ENCODE assay signal across 18 cellular contexts in genomic region chr21:41705546-41706262, GRCh38.
DNase-seq lines count a peak whose midpoint lies in the region; ATAC-seq and TF ChIP-seq lines count a peak whose summit lies in the region.
"Had no signal": no experiment of that assay in that cellular context is flagged by ENCODE, and none has a peak within 500 bp of the region (broad histone marks: within the 10 kb centered on the region; RNA-seq: fewer than 3 reads in every experiment).

No MANE protein-coding gene starts in this region.

- H3F3A ChIP-seq in MM.1S (ENCODE audit: insufficient read depth, low read length), result no peaks in the 10 kb centered on the region

- H3K4me3 ChIP-seq in Peyer's patch (no peak overlapping the region), hepatocyte (no peak overlapping the region), MM.1S (ENCODE audit: low read length) (no peak overlapping the region)
- H3K4me3 ChIP-seq: BLaER1 treated with 17β-estradiol and CSF1 and Interleukin-3, amounts not matched to agents 10 nM and 100 nM had no signal

- H3K9ac ChIP-seq in MM.1S (ENCODE audit: low read length), result no peak overlapping the region
- H3K9ac ChIP-seq: BLaER1 treated with 17β-estradiol and CSF1 and Interleukin-3, amounts not matched to agents 10 nM and 100 nM; SK-N-SH had no signal

- H3K27ac ChIP-seq in Peyer's patch, result peak overlapping the region in 3 of 4 donors; percentile 67 to 90 (median 89)
- peak overlapping the region; percentile 88 for H3K27ac ChIP-seq in hepatocyte
- H3K27ac ChIP-seq in MM.1S (ENCODE audit: low read length), result no peak overlapping the region
- H3K27ac ChIP-seq: BLaER1 treated with 17β-estradiol and CSF1 and Interleukin-3, amounts not matched to agents 10 nM and 100 nM had no signal

- peak overlapping the region; percentile 11 for H3K4me3 Mint-ChIP-seq in Calu3 (ENCODE audit: low read depth, unreplicated experiment)
- H3K4me3 Mint-ChIP-seq: CD8-positive, alpha-beta memory T cell had no signal

- intact Hi-C loops in Calu3 (cut with micrococcal nuclease; ENCODE audit: unreplicated experiment), result no loop called here
- intact Hi-C loops in posterior vena cava (cut with DNase I), result no loop called here

- no peaks in the 10 kb centered on the region for H3K36me3 Mint-ChIP-seq in Calu3 (ENCODE audit: insufficient read depth, unreplicated experiment)
- H3K36me3 Mint-ChIP-seq: CD8-positive, alpha-beta memory T cell had no signal

- DNase-seq in Calu3 (no peak), Peyer's patch (peak in 1 of 3 donors; percentile 46), hepatocyte (ENCODE audit: low spot score) (no peak), posterior vena cava (ENCODE audit: low spot score) (peak; percentile 66), NCI-H1105 (lab: John Stamatoyannopoulos, UW) (no peak), activated T-cell treated with anti-CD3 and anti-CD28 coated beads for 4 hours (no peak), MM.1S (no peak)
- DNase-seq: CD8-positive, alpha-beta memory T cell; DMS79; KBM-7; MV-4-11; NCI-H1417; NCI-H187 treated with DMSO at 0.1 percent for 48 hours; NCI-H2227 treated with DMSO at 0.1 percent for 48 hours; NCI-H524; SK-N-SH had no signal

- H3K4me1 ChIP-seq in Peyer's patch (peaks cover 0 to 31% (median 4%) of the 10 kb centered on the region in 4 donors), hepatocyte (ENCODE audit: insufficient read depth) (peaks cover 39% of the 10 kb centered on the region), MM.1S (ENCODE audit: low read length) (no peaks in the 10 kb centered on the region)

- H3K9me2 ChIP-seq in hepatocyte (replicated peaks; ENCODE audit: insufficient read depth) (no peaks in the 10 kb centered on the region), MM.1S (replicated peaks; ENCODE audit: insufficient read depth, low read length) (no peaks in the 10 kb centered on the region)
- H3K9me2 ChIP-seq: SK-N-SH had no signal

- no peaks in the 10 kb centered on the region for H3K27me3 Mint-ChIP-seq in Calu3 (ENCODE audit: unreplicated experiment)

- TF ChIP-seq CTCF in Calu3 (IDR thresholded peaks at IDR 0.05; ENCODE audit: unreplicated experiment) (no peak), Peyer's patch (IDR thresholded peaks at IDR 0.05) (no peak), hepatocyte (IDR thresholded peaks at IDR 0.05; ENCODE audit: poor library complexity) (no peak), MM.1S (IDR thresholded peaks at IDR 0.05; ENCODE audit: low read length) (no peak)

- H3K9me3 Mint-ChIP-seq in Calu3 (ENCODE audit: low read depth, unreplicated experiment), result no peaks in the 10 kb centered on the region

- CTCF ChIA-PET in Calu3 (lab: Charles Lee), result interaction anchor here (1.1 kb wide), 1 partner anchor 27 kb away, joined by 4 read pairs; no protein-coding TSS in a partner anchor

- H3K4me1 Mint-ChIP-seq in Calu3 (ENCODE audit: low read depth, unreplicated experiment), result peaks cover 52% of the 10 kb centered on the region
- H3K4me1 Mint-ChIP-seq: CD8-positive, alpha-beta memory T cell had no signal

- no peak for ATAC-seq in GM18502 (IDR thresholded peaks at IDR 0.05; ENCODE audit: poor library complexity, unreplicated experiment)

- no peaks in the 10 kb centered on the region for H3K27me3 ChIP-seq in Peyer's patch
- no peaks in the 10 kb centered on the region for H3K27me3 ChIP-seq in hepatocyte
- peaks cover 39% of the 10 kb centered on the region for H3K27me3 ChIP-seq in MM.1S (replicated peaks; ENCODE audit: insufficient read depth, low read length)
- H3K27me3 ChIP-seq: BLaER1 treated with 17β-estradiol and CSF1 and Interleukin-3, amounts not matched to agents 10 nM and 100 nM had no signal

- H3K27ac Mint-ChIP-seq in Calu3 (ENCODE audit: unreplicated experiment), result no peak overlapping the region
- H3K27ac Mint-ChIP-seq: CD8-positive, alpha-beta memory T cell had no signal

- H3K9me3 ChIP-seq in Peyer's patch, result no peaks in the 10 kb centered on the region
- H3K9me3 ChIP-seq in hepatocyte (ENCODE audit: low read depth), result no peaks in the 10 kb centered on the region
- no peaks in the 10 kb centered on the region for H3K9me3 ChIP-seq in MM.1S (replicated peaks; ENCODE audit: insufficient read depth, low read length)
- H3K9me3 ChIP-seq: BLaER1 treated with 17β-estradiol and CSF1 and Interleukin-3, amounts not matched to agents 10 nM and 100 nM; SK-N-SH had no signal

- BruUV-seq in Calu3 (replicated peaks; lab: Mats Ljungman, UMichigan), result no TSS peak

- no peak for TF ChIP-seq POLR2A in Peyer's patch (IDR thresholded peaks at IDR 0.05)

- no peaks in the 10 kb centered on the region for H3K79me2 ChIP-seq in hepatocyte
- no peaks in the 10 kb centered on the region for H3K79me2 ChIP-seq in MM.1S (ENCODE audit: low read length)

- H4K20me1 ChIP-seq in hepatocyte (ENCODE audit: insufficient read depth, poor library complexity, severe bottlenecking), result no peaks in the 10 kb centered on the region
- no peaks in the 10 kb centered on the region for H4K20me1 ChIP-seq in MM.1S (ENCODE audit: insufficient read depth, low read length)
- H4K20me1 ChIP-seq: BLaER1 treated with 17β-estradiol and CSF1 and Interleukin-3, amounts not matched to agents 10 nM and 100 nM had no signal

- H3K4me2 ChIP-seq in hepatocyte, result no peak overlapping the region
- H3K4me2 ChIP-seq in MM.1S (ENCODE audit: low read depth, low read length), result no peak overlapping the region
- H3K4me2 ChIP-seq: BLaER1 treated with 17β-estradiol and CSF1 and Interleukin-3, amounts not matched to agents 10 nM and 100 nM; SK-N-SH had no signal

- H3K36me3 ChIP-seq in Peyer's patch (no peaks in the 10 kb centered on the region), hepatocyte (replicated peaks; ENCODE audit: insufficient read depth, low read depth) (no peaks in the 10 kb centered on the region), MM.1S (replicated peaks; ENCODE audit: insufficient read depth, low read length) (no peaks in the 10 kb centered on the region)
- H3K36me3 ChIP-seq: BLaER1 treated with 17β-estradiol and CSF1 and Interleukin-3, amounts not matched to agents 10 nM and 100 nM had no signal

- 89% methylated on average over 16 of the region's 16 CpGs for WGBS in hepatocyte (ENCODE audit: low lambda C conversion rate, missing lambda C conversion rate)

- H2AFZ ChIP-seq in hepatocyte (no peak overlapping the region), MM.1S (ENCODE audit: low read length) (no peak overlapping the region)
